In genomic region chr1:14929547-14930223, GRCh38 we compare ENCODE assay signal across 9 cellular contexts.
A peak's percentile ranks its signal among the peaks of the same experiment; 100 is the strongest.
DNase-seq lines count a peak whose midpoint lies in the region; ATAC-seq, FAIRE-seq and TF ChIP-seq lines count a peak whose summit lies in the region.
"Had no signal": no experiment of that assay in that cellular context is flagged by ENCODE, and none has a peak within 500 bp of the region (broad histone marks: within the 10 kb centered on the region; RNA-seq: fewer than 3 reads in every experiment).

No MANE protein-coding gene starts in this region.

- no peaks in the 10 kb centered on the region for H3K9me3 Mint-ChIP-seq in activated T-cell treated with anti-CD3 and anti-CD28 coated beads, Interleukin-2, amount 50 U/mL, for 24 hours

- H3K4me1 Mint-ChIP-seq in activated T-cell treated with anti-CD3 and anti-CD28 coated beads, Interleukin-2, amount 50 U/mL, for 24 hours (ENCODE audit: low read depth), result peaks cover 5% of the 10 kb centered on the region

- H3K27ac ChIP-seq in body of pancreas (no peak overlapping the region), HepG2 (ENCODE audit: extremely low read length, insufficient read depth, low read length) (no peak overlapping the region)

- ATAC-seq in Right ventricle myocardium inferior (peak; percentile 30), body of pancreas (peak; percentile 30), HepG2 (no peak), GM21515 (IDR thresholded peaks at IDR 0.05; ENCODE audit: unreplicated experiment) (no peak), HG03565 (IDR thresholded peaks at IDR 0.05; ENCODE audit: unreplicated experiment) (no peak)

- no peak for DNase-seq in Right ventricle myocardium inferior (ENCODE audit: missing footprints)
- DNase-seq in cardiac septum (ENCODE audit: low spot score), result no peak
- peak in 3 of 4 donors; percentile 26 to 54 (median 32) for DNase-seq in body of pancreas
- DNase-seq in HepG2 (ENCODE audit: low spot score), result no peak
- DNase-seq in activated T-cell treated with anti-CD3 and anti-CD28 coated beads, Interleukin-2, amount 50 U/mL, for 24 hours, result no peak
- no peak for DNase-seq in activated CD8-positive, alpha-beta memory T cell treated with anti-CD3 and anti-CD28 coated beads, Interleukin-2, amount 50 U/mL, for 4 hours
- DNase-seq: mammary epithelial cell had no signal

- 70 to 75% methylated on average over 17 to 20 of the region's 21 CpGs for WGBS in body of pancreas, 2 donors
- WGBS in HepG2 (ENCODE audit: low lambda C conversion rate), result 81% methylated on average over 11 of the region's 21 CpGs

- TF ChIP-seq POLR2A in body of pancreas (IDR thresholded peaks at IDR 0.05) (no peak), HepG2 (IDR thresholded peaks at IDR 0.05; ENCODE audit: insufficient read depth in 1 of 2, low read depth in 2 of 2, low read length in 2 of 2) (no peak)

- no peaks in the 10 kb centered on the region for H3K27me3 ChIP-seq in body of pancreas
- no peaks in the 10 kb centered on the region for H3K27me3 ChIP-seq in HepG2 (ENCODE audit: control insufficient read depth in 1 of 2, insufficient read depth in 2 of 2, low read length in 2 of 2)

- H3K4me1 ChIP-seq in body of pancreas (peaks cover 11% of the 10 kb centered on the region), HepG2 (ENCODE audit: insufficient read depth, low read length) (peaks cover 71% of the 10 kb centered on the region)

- no peak for TF ChIP-seq RAD21 in HepG2 (CRISPR knock-in tag; IDR thresholded peaks at IDR 0.05)

- FAIRE-seq in HepG2 (lab: Jason Lieb, UNC), result no peak

- no peaks in the 10 kb centered on the region for H3K9me3 ChIP-seq in body of pancreas
- H3K9me3 ChIP-seq in HepG2 (ENCODE audit: low read length), result no peaks in the 10 kb centered on the region

- CTCF ChIA-PET in HepG2 (lab: Yijun Ruan, JAX; ENCODE audit: low intra/inter-chr PET ratio, low total read pairs), result no interaction called here

- H3K79me2 ChIP-seq in HepG2 (ENCODE audit: insufficient read depth, low read length), result peaks cover 89% of the 10 kb centered on the region

- in situ Hi-C loops in HepG2 (cut with HindIII; ENCODE audit: extremely low pct_ligation_motif_present, low pct_unique_long_range_greater_than_20kb), result no loop called here

- peaks cover 45% of the 10 kb centered on the region for H3K27me3 Mint-ChIP-seq in activated T-cell treated with anti-CD3 and anti-CD28 coated beads, Interleukin-2, amount 50 U/mL, for 24 hours

- 0 out of 2 replicates have a peak, but pooled peaks cover 5% of the 10 kb centered on the region for H4K20me1 ChIP-seq in HepG2 (ENCODE audit: insufficient read depth, low read length)

- BruUV-seq in HepG2 (replicated peaks; lab: Mats Ljungman, UMichigan), result no TSS peak

- TF ChIP-seq EP300 in HepG2 (IDR thresholded peaks at IDR 0.05; ENCODE audit: low read depth in 2 of 2, low read length in 2 of 2) (no peak), HepG2 (CRISPR knock-in tag; IDR thresholded peaks at IDR 0.05; ENCODE audit: borderline replicate concordance) (no peak)

- peak overlapping the region; percentile 23; the same call in 1 of the 2 replicates for H3K4me2 ChIP-seq in HepG2 (ENCODE audit: low read depth, low read length)

- H3K36me3 Mint-ChIP-seq in activated T-cell treated with anti-CD3 and anti-CD28 coated beads, Interleukin-2, amount 50 U/mL, for 24 hours (ENCODE audit: low read depth), result no peaks in the 10 kb centered on the region

- no peak overlapping the region for H3K27ac Mint-ChIP-seq in activated T-cell treated with anti-CD3 and anti-CD28 coated beads, Interleukin-2, amount 50 U/mL, for 24 hours

- no peak overlapping the region for H2AFZ ChIP-seq in HepG2 (ENCODE audit: low read length)

- no peak overlapping the region for H3K4me3 Mint-ChIP-seq in activated T-cell treated with anti-CD3 and anti-CD28 coated beads, Interleukin-2, amount 50 U/mL, for 24 hours

- TF ChIP-seq CTCF in body of pancreas (IDR thresholded peaks at IDR 0.05), result no peak
- TF ChIP-seq CTCF in HepG2 (CRISPR knock-in tag; IDR thresholded peaks at IDR 0.05), result no peak

- intact Hi-C loops in Right ventricle myocardium inferior (cut with DNase I), result no loop called here
- intact Hi-C loops in cardiac septum (cut with DNase I), result no loop called here
- intact Hi-C loops in body of pancreas (cut with DNase I), result no loop called here
- intact Hi-C loops in HepG2 (cut with micrococcal nuclease; ENCODE audit: unreplicated experiment), result no loop called here

- H3K4me3 ChIP-seq in body of pancreas, result no peak overlapping the region
- H3K4me3 ChIP-seq in HepG2 (replicated peaks in 1 of 3; ENCODE audit: insufficient read depth in 1 of 3, low read depth in 2 of 3, low read length in 3 of 3), result no peak overlapping the region

- no peak overlapping the region for H3K9ac ChIP-seq in HepG2 (ENCODE audit: insufficient read depth, low read depth, low read length)

- POLR2A ChIA-PET in HepG2 (lab: Yijun Ruan, JAX), result no interaction called here

- H3K36me3 ChIP-seq in body of pancreas (replicated peaks in 1 of 2; ENCODE audit: insufficient read depth in 1 of 2, low read depth in 2 of 2) (no peaks in the 10 kb centered on the region), HepG2 (replicated peaks in 1 of 2; ENCODE audit: control insufficient read depth in 1 of 2, insufficient read depth in 2 of 2, low read length in 2 of 2) (peaks cover 2 to 26% of the 10 kb centered on the region in 2 experiments; a peak in 4 of 5 replicates)

TF ChIP-seq in HepG2, 621 proteins besides CTCF, POLR2A, EP300 and RAD21 (continues in another document):
- TF ChIP-seq NFKB2 (CRISPR knock-in tag; IDR thresholded peaks at IDR 0.05; ENCODE audit: borderline replicate concordance) (no peak), ARID2 (CRISPR knock-in tag; IDR thresholded peaks at IDR 0.05; ENCODE audit: borderline replicate concordance) (no peak), ELF1 (CRISPR knock-in tag; IDR thresholded peaks at IDR 0.05) (no peak), KAT8 (CRISPR knock-in tag; IDR thresholded peaks at IDR 0.05) (no peak), ATF7 (IDR thresholded peaks at IDR 0.05) (no peak), ATF7 (CRISPR knock-in tag; IDR thresholded peaks at IDR 0.05) (no peak), MAFF (IDR thresholded peaks at IDR 0.05; ENCODE audit: low read depth, low read length) (peak; percentile 88), HNF4G (IDR thresholded peaks at IDR 0.05; ENCODE audit: borderline replicate concordance, low read depth, low read length) (no peak), HNF4G (CRISPR knock-in tag; IDR thresholded peaks at IDR 0.05; ENCODE audit: borderline replicate concordance, low read depth) (no peak), SNAPC4 (CRISPR knock-in tag; IDR thresholded peaks at IDR 0.05) (no peak), FOSL2 (CRISPR knock-in tag; IDR thresholded peaks at IDR 0.05) (0 out of 2 replicates have a peak, but pooled peaks have one; percentile 8), ZNF451 (CRISPR knock-in tag; IDR thresholded peaks at IDR 0.05) (no peak), CEBPB (IDR thresholded peaks at IDR 0.05; ENCODE audit: borderline replicate concordance, low read depth, low read length) (no peak), ZNF224 (CRISPR knock-in tag; IDR thresholded peaks at IDR 0.05) (no peak), EEA1 (CRISPR knock-in tag; IDR thresholded peaks at IDR 0.05; ENCODE audit: borderline replicate concordance) (no peak), ZKSCAN5 (CRISPR knock-in tag; IDR thresholded peaks at IDR 0.05) (no peak)

Comparison
In these comparisons a context has a peak if more than half of its experiments do, and no peak if none do; other contexts are left out.
1. ATAC-seq: peak in Right ventricle myocardium inferior (single experiment) and body of pancreas (single experiment); none in HepG2 (single experiment), GM21515 (single experiment) and HG03565 (single experiment).
2. DNase-seq: peak in body of pancreas (3 of 4); none in Right ventricle myocardium inferior (single experiment), cardiac septum (single experiment), HepG2 (single experiment), activated T-cell treated with anti-CD3 and anti-CD28 coated beads, Interleukin-2, amount 50 U/mL, for 24 hours (single experiment) and activated CD8-positive, alpha-beta memory T cell treated with anti-CD3 and anti-CD28 coated beads, Interleukin-2, amount 50 U/mL, for 4 hours (single experiment).